ENCODE assay signal across 8 cellular contexts in the genomic region with DNA sequence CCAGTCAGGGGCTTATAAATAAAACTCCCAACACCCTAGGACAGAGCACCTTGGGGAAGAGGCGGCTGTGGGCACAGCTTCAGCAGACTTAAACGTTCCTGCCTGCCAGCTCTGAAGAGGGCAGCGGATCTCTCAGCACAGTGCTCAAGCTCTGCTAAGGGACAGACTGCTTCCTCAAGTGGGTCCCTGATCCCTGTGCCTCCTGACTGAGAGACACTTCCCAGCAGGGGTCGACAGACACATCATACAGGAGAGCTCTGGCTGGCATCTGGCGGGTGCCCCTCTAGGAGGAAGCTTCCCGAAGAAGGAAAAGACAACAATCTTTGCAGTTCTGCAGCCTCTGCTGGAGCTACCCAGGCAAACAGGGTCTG.
DNase-seq lines count a peak whose midpoint lies in the region; ATAC-seq and TF ChIP-seq lines count a peak whose summit lies in the region.
"Not testable (repeated sequence)": the region's sequence is repeated elsewhere in the genome, so short reads cannot be mapped to it uniquely, and the experiment has no call there.

No MANE protein-coding gene starts in this region.

- H3K9me3 Mint-ChIP-seq in Calu3 (ENCODE audit: low read depth, unreplicated experiment); WTC11: not testable (repeated sequence)

- TF ChIP-seq RAD21 in IMR-90 (IDR thresholded peaks at IDR 0.05; ENCODE audit: low read length); neural cell (conservative IDR thresholded peaks at IDR 0.05): not testable (repeated sequence)

- not testable (repeated sequence) for H2BK15ac ChIP-seq in IMR-90 (ENCODE audit: low read depth, low read length); mesenchymal stem cell (ENCODE audit: low read depth, poor library complexity, severe bottlenecking)

- CTCF ChIA-PET in Calu3 (lab: Charles Lee) = interaction anchor here (0.7 to 0.8 kb wide), 2 partner anchors 187 to 199 kb away, joined by 3 to 4 read pairs; no protein-coding TSS in a partner anchor
- CTCF ChIA-PET in IMR-90 (lab: Yijun Ruan, JAX) = interaction anchor here (1.1 kb wide), 1 partner anchor 43 kb away, joined by 3 read pairs; no protein-coding TSS in a partner anchor
- CTCF ChIA-PET in WTC11 (lab: Charles Lee) = interaction anchor here (0.6 to 1.1 kb wide), 2 partner anchors 115 to 129 kb away, joined by 3 to 4 read pairs; no protein-coding TSS in a partner anchor

- in situ Hi-C loops in IMR-90 (cut with MboI; ENCODE audit: low sequenced_read_pairs); brain microvascular endothelial cell (cut with HindIII; ENCODE audit: low pct_ligation_motif_present, low sequenced_read_pairs): not testable (repeated sequence)

- not testable (repeated sequence) for H3K23ac ChIP-seq in IMR-90 (ENCODE audit: low read depth, low read length); mesenchymal stem cell (ENCODE audit: low read length in 2 of 2)

- not testable (repeated sequence) for ATAC-seq in IMR-90 (ENCODE audit: low read depth); WTC11

- peaks cover 42% of the 10 kb centered on the region for H3K4me1 Mint-ChIP-seq in Calu3 (ENCODE audit: low read depth, unreplicated experiment)
- peaks cover 41% of the 10 kb centered on the region for H3K4me1 Mint-ChIP-seq in WTC11

- not testable (repeated sequence) for H4K8ac ChIP-seq in IMR-90 (ENCODE audit: low read depth in 2 of 2, low read length in 2 of 2); mesenchymal stem cell (ENCODE audit: low read length)

- not testable (repeated sequence) for H4K5ac ChIP-seq in IMR-90 (ENCODE audit: low read depth, low read length)

- H2AK9ac ChIP-seq in IMR-90 (replicated peaks; ENCODE audit: low read depth, low read length, poor library complexity) = not testable (repeated sequence)

- not testable (repeated sequence) for H2AFZ ChIP-seq in IMR-90 (replicated peaks; ENCODE audit: low read length, poor library complexity); hepatocyte; mesenchymal stem cell (ENCODE audit: low read depth, low read length); neural cell (ENCODE audit: low read depth, low read length)

- not testable (repeated sequence) for H3K56ac ChIP-seq in IMR-90 (ENCODE audit: extremely low read depth, insufficient read depth, low read length)

- dilution Hi-C loops in IMR-90 (cut with HindIII; ENCODE audit: low sequenced_read_pairs, unreplicated experiment) = not testable (repeated sequence)

- H3K27me3 Mint-ChIP-seq in Calu3 (ENCODE audit: unreplicated experiment); WTC11 (ENCODE audit: low read depth): not testable (repeated sequence)

- H3K79me1 ChIP-seq in IMR-90 (ENCODE audit: low read depth in 1 of 2, low read length in 2 of 2); mesenchymal stem cell (replicated peaks; ENCODE audit: low read length, poor library complexity, severe bottlenecking): not testable (repeated sequence)

- POLR2A ChIA-PET in IMR-90 (lab: Charles Lee; ENCODE audit: unreplicated experiment) = not testable (repeated sequence)
- POLR2A ChIA-PET in WTC11 (lab: Charles Lee) = interaction anchor here (1.3 kb wide), 1 partner anchor 66 kb away, joined by 3 read pairs; no protein-coding TSS in a partner anchor

- H3K4me3 Mint-ChIP-seq in Calu3 (ENCODE audit: low read depth, unreplicated experiment) (peak overlapping the region; percentile 48), WTC11 (peak overlapping the region; percentile 57)

- TF ChIP-seq POLR2A in IMR-90 (IDR thresholded peaks at IDR 0.05; ENCODE audit: low read depth, low read length); thyroid gland (IDR thresholded peaks at IDR 0.05): not testable (repeated sequence)

- not testable (repeated sequence) for H4K91ac ChIP-seq in IMR-90 (ENCODE audit: insufficient read depth, low read depth, low read length); mesenchymal stem cell (ENCODE audit: low read length)

- H3K27ac ChIP-seq in IMR-90 (ENCODE audit: insufficient read depth, low read length) (peak overlapping the region; percentile 55; the same call in 1 of the 2 replicates), brain microvascular endothelial cell (peak overlapping the region; percentile 49), hepatocyte (peak overlapping the region; percentile 90), mesenchymal stem cell (ENCODE audit: low read length, poor library complexity, severe bottlenecking) (peak overlapping the region; percentile 51), thyroid gland (peak overlapping the region in 2 of 3 donors; percentile 39 to 49)
- H3K27ac ChIP-seq in neural cell (ENCODE audit: low read length) = not testable (repeated sequence)

- not testable (repeated sequence) for H3K9me3 ChIP-seq in IMR-90 (ENCODE audit: control insufficient read depth, insufficient read depth, low read length); hepatocyte (ENCODE audit: low read depth); mesenchymal stem cell (ENCODE audit: control insufficient read depth, low read length); neural cell (ENCODE audit: low read length); thyroid gland

- not testable (repeated sequence) for H3K4me3 ChIP-seq in IMR-90 (ENCODE audit: insufficient read depth, low read depth, low read length); brain microvascular endothelial cell (ENCODE audit: low read depth, low read length); hepatocyte; mesenchymal stem cell (ENCODE audit: insufficient read depth in 1 of 2, low read depth in 1 of 2, low read length in 2 of 2); thyroid gland (replicated peaks in 1 of 3)
- H3K4me3 ChIP-seq in neural cell (ENCODE audit: low read length) = peak overlapping the region; percentile 25

- H2AK5ac ChIP-seq in IMR-90 (ENCODE audit: low read depth, low read length); mesenchymal stem cell (ENCODE audit: low read length, severe bottlenecking): not testable (repeated sequence)

- H3K4ac ChIP-seq in IMR-90 (ENCODE audit: low read depth, low read length); mesenchymal stem cell (ENCODE audit: low read depth in 1 of 2, low read length in 2 of 2): not testable (repeated sequence)

- H3K14ac ChIP-seq in IMR-90 (replicated peaks; ENCODE audit: low read depth, low read length); mesenchymal stem cell (ENCODE audit: low read length in 2 of 2): not testable (repeated sequence)

- not testable (repeated sequence) for H3K9me2 ChIP-seq in hepatocyte (replicated peaks; ENCODE audit: insufficient read depth); neural cell (ENCODE audit: insufficient read depth, low read length)

- peaks cover 10% of the 10 kb centered on the region for H3K36me3 Mint-ChIP-seq in Calu3 (ENCODE audit: insufficient read depth, unreplicated experiment)
- H3K36me3 Mint-ChIP-seq in WTC11 = not testable (repeated sequence)

- H3K4me2 ChIP-seq in IMR-90 (ENCODE audit: low read depth, low read length) = peak overlapping the region; percentile 5; the same call in 1 of the 2 replicates
- H3K4me2 ChIP-seq in hepatocyte = peak overlapping the region; percentile 77
- peak overlapping the region; percentile 43 for H3K4me2 ChIP-seq in mesenchymal stem cell (ENCODE audit: low read length, poor library complexity, severe bottlenecking)
- H3K4me2 ChIP-seq in neural cell (ENCODE audit: low read length) = not testable (repeated sequence)

- H3K36me3 ChIP-seq in IMR-90 (ENCODE audit: control insufficient read depth, insufficient read depth, low read length); brain microvascular endothelial cell (replicated peaks); hepatocyte (replicated peaks; ENCODE audit: insufficient read depth, low read depth); mesenchymal stem cell (ENCODE audit: control insufficient read depth in 1 of 2, insufficient read depth in 2 of 2, low read depth in 1 of 2, low read length in 2 of 2); neural cell (ENCODE audit: insufficient read depth, low read length); thyroid gland: not testable (repeated sequence)

- not testable (repeated sequence) for H2BK120ac ChIP-seq in IMR-90 (ENCODE audit: low read depth, low read length); mesenchymal stem cell (ENCODE audit: low read depth, low read length)

- not testable (repeated sequence) for TF ChIP-seq EP300 in neural cell (conservative IDR thresholded peaks at IDR 0.05; ENCODE audit: poor library complexity, severe bottlenecking)

- not testable (repeated sequence) for H3K4me1 ChIP-seq in IMR-90 (ENCODE audit: control insufficient read depth, insufficient read depth, low read length); hepatocyte (ENCODE audit: insufficient read depth); mesenchymal stem cell (ENCODE audit: control insufficient read depth, insufficient read depth, low read depth, low read length)
- peaks cover 6 to 12% of the 10 kb centered on the region in 2 donors for H3K4me1 ChIP-seq in thyroid gland

- not testable (repeated sequence) for H2BK12ac ChIP-seq in mesenchymal stem cell (ENCODE audit: low read length in 2 of 2)

- peaks cover 27% of the 10 kb centered on the region for H3K79me2 ChIP-seq in hepatocyte
- H3K79me2 ChIP-seq in neural cell (replicated peaks; ENCODE audit: insufficient read depth, low read length) = not testable (repeated sequence)

- WGBS in IMR-90 (ENCODE audit: extremely low coverage in 2 of 2, insufficient read length in 1 of 2), 2 experiments = 30% methylated on average over 2 of the region's 6 CpGs; no CpG with 5 or more reads in 1 of the 2 experiments
- WGBS in hepatocyte (ENCODE audit: low lambda C conversion rate, missing lambda C conversion rate) = 39% methylated on average over 6 of the region's 6 CpGs
- 13% methylated on average over 6 of the region's 6 CpGs for WGBS in mesenchymal stem cell
- WGBS in thyroid gland, 2 donors = 0 to 50% methylated on average over 1 to 3 of the region's 6 CpGs

- not testable (repeated sequence) for H3K9me1 ChIP-seq in IMR-90 (ENCODE audit: insufficient read depth, low read length)

- intact Hi-C loops in Calu3 (cut with micrococcal nuclease; ENCODE audit: unreplicated experiment); IMR-90 (cut with micrococcal nuclease); thyroid gland (cut with DNase I): not testable (repeated sequence)

- not testable (repeated sequence) for BruUV-seq in Calu3 (replicated peaks; lab: Mats Ljungman, UMichigan); IMR-90 (replicated peaks; lab: Mats Ljungman, UMichigan)

- H3K9ac ChIP-seq in IMR-90 (ENCODE audit: low read depth, low read length); mesenchymal stem cell (ENCODE audit: low read length); neural cell (ENCODE audit: low read length): not testable (repeated sequence)

- DNase-seq in Calu3; IMR-90; WTC11 (ENCODE audit: low spot score); brain microvascular endothelial cell; hepatocyte (ENCODE audit: low spot score); mesenchymal stem cell; thyroid gland: not testable (repeated sequence)

- not testable (repeated sequence) for H3F3A ChIP-seq in neural cell (ENCODE audit: insufficient read depth, low read length, poor library complexity, severe bottlenecking)

- not testable (repeated sequence) for H4K20me1 ChIP-seq in IMR-90 (ENCODE audit: insufficient read depth, low read length); hepatocyte (ENCODE audit: insufficient read depth, poor library complexity, severe bottlenecking); neural cell (ENCODE audit: insufficient read depth)

- H2BK5ac ChIP-seq in IMR-90 (ENCODE audit: low read depth, low read length, poor library complexity, severe bottlenecking); mesenchymal stem cell (ENCODE audit: low read depth, low read length, poor library complexity, severe bottlenecking): not testable (repeated sequence)

- H3K27ac Mint-ChIP-seq in Calu3 (ENCODE audit: unreplicated experiment) (peak overlapping the region; percentile 67), WTC11 (peak overlapping the region; percentile 95)

- not testable (repeated sequence) for TF ChIP-seq CTCF in Calu3 (IDR thresholded peaks at IDR 0.05; ENCODE audit: unreplicated experiment); IMR-90 (conservative IDR thresholded peaks at IDR 0.05; ENCODE audit: low read depth, low read length); WTC11 (IDR thresholded peaks at IDR 0.05); brain microvascular endothelial cell (IDR thresholded peaks at IDR 0.05; ENCODE audit: low read depth, low read length, missing control alignments); hepatocyte (IDR thresholded peaks at IDR 0.05; ENCODE audit: poor library complexity); neural cell (IDR thresholded peaks at IDR 0.05; ENCODE audit: poor library complexity, severe bottlenecking); thyroid gland (IDR thresholded peaks at IDR 0.05)

- H3K18ac ChIP-seq in IMR-90 (ENCODE audit: low read depth, low read length) = not testable (repeated sequence)
- H3K18ac ChIP-seq in mesenchymal stem cell (ENCODE audit: low read depth in 1 of 2, low read length in 2 of 2) = peak overlapping the region in 1 of 2 experiments; percentile 11

- H2BK20ac ChIP-seq in IMR-90 (ENCODE audit: low read depth, low read length) = not testable (repeated sequence)

- not testable (repeated sequence) for H3K27me3 ChIP-seq in IMR-90 (ENCODE audit: control insufficient read depth, insufficient read depth, low read length); brain microvascular endothelial cell (replicated peaks); hepatocyte; mesenchymal stem cell (ENCODE audit: control insufficient read depth in 1 of 2, insufficient read depth in 1 of 2, low read length in 2 of 2); neural cell (ENCODE audit: insufficient read depth, low read depth, low read length); thyroid gland
